In the genomic region with DNA sequence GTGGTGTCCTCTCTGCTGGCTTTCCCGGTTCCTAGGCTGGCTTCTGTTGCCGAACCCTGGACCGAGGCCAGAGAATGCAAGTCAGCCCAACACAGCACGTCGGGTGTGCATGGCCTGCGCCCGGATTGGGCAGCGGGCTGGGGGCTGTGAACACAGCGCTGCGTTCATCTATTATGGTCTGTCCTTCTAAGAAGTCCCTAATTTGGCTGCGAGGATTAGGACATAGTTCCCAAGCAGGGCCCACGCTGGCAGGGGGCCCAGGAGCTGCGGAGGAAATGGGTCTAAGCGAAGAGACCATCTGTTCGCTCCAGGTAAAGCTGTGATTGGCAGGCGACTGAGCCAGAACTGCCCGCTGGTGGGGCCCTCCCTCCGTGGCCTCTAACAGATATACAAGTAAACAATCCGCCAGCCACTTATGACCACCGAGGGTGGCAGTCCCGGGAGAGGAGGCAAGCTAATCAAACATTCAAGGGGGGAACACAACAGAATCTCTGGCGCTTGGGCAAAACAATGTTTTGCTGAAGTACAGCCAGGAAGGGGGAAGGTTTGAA, we compare ENCODE assay signal across 8 cellular contexts. TPM values are rescaled to one million over a fixed set of nuclear protein-coding genes. Genes with fewer than 3 reads are reported as not detected.
DNase-seq lines count a peak whose midpoint lies in the region; ATAC-seq and TF ChIP-seq lines count a peak whose summit lies in the region.

No MANE protein-coding gene starts in this region.

- POLR2A ChIA-PET in activated CD4-positive, alpha-beta T cell treated with anti-CD3 and anti-CD28 coated beads, Interleukin-2, amount 10 ng/mL, durations not matched to agents 7 days and 5 days (lab: Charles Lee): no interaction called here

- no peak for DNase-seq in activated CD4-positive, alpha-beta T cell treated with anti-CD3 and anti-CD28 coated beads, Interleukin-2, amount 10 ng/mL, durations not matched to agents 7 days and 5 days
- no peak for DNase-seq in activated CD4-positive, alpha-beta T cell treated with anti-CD3 and anti-CD28 coated beads for 4 hours
- DNase-seq in SHP77 (lab: John Stamatoyannopoulos, UW): peak; percentile 80 to 87
- DNase-seq in fibroblast of peridontal ligament (ENCODE audit: extremely low read depth): peak; percentile 55
- peak; percentile 29 for DNase-seq in nephron progenitor cell
- no peak for DNase-seq in OCI-M2 (lab: John Stamatoyannopoulos, UW; ENCODE audit: unreplicated experiment)
- DNase-seq in HK-2 (ENCODE audit: unreplicated experiment): no peak

- no peaks in the 10 kb centered on the region for H3K27me3 Mint-ChIP-seq in activated CD4-positive, alpha-beta T cell treated with anti-CD3 and anti-CD28 coated beads, Interleukin-2, amount 10 ng/mL, durations not matched to agents 7 days and 5 days
- H3K27me3 Mint-ChIP-seq in nephron progenitor cell (ENCODE audit: low read depth, poor library complexity): peaks cover 3% of the 10 kb centered on the region

- H3K36me3 Mint-ChIP-seq in activated CD4-positive, alpha-beta T cell treated with anti-CD3 and anti-CD28 coated beads, Interleukin-2, amount 10 ng/mL, durations not matched to agents 7 days and 5 days (ENCODE audit: low read depth): no peaks in the 10 kb centered on the region
- H3K36me3 Mint-ChIP-seq in nephron progenitor cell (ENCODE audit: low read depth): no peaks in the 10 kb centered on the region

- H3K9me3 Mint-ChIP-seq in activated CD4-positive, alpha-beta T cell treated with anti-CD3 and anti-CD28 coated beads, Interleukin-2, amount 10 ng/mL, durations not matched to agents 7 days and 5 days: no peaks in the 10 kb centered on the region
- no peaks in the 10 kb centered on the region for H3K9me3 Mint-ChIP-seq in nephron progenitor cell

- no peak for TF ChIP-seq CTCF in nephron progenitor cell (IDR thresholded peaks at IDR 0.05)

- H3K4me1 Mint-ChIP-seq in activated CD4-positive, alpha-beta T cell treated with anti-CD3 and anti-CD28 coated beads, Interleukin-2, amount 10 ng/mL, durations not matched to agents 7 days and 5 days: peaks cover 25% of the 10 kb centered on the region
- H3K4me1 Mint-ChIP-seq in nephron progenitor cell: peaks cover 34% of the 10 kb centered on the region

- ATAC-seq in GM18511 (IDR thresholded peaks at IDR 0.05; ENCODE audit: unreplicated experiment): no peak

- CTCF ChIA-PET in activated CD4-positive, alpha-beta T cell treated with anti-CD3 and anti-CD28 coated beads, Interleukin-2, amount 10 ng/mL, durations not matched to agents 7 days and 5 days (lab: Charles Lee): interaction anchor here (0.7 to 3.5 kb wide), 6 partner anchors 8 to 161 kb away, joined by 4 to 16 read pairs (median 6); partner anchors contain the start of gene CALR

- no peak overlapping the region for H3K4me3 Mint-ChIP-seq in activated CD4-positive, alpha-beta T cell treated with anti-CD3 and anti-CD28 coated beads, Interleukin-2, amount 10 ng/mL, durations not matched to agents 7 days and 5 days
- H3K4me3 Mint-ChIP-seq in nephron progenitor cell: peak overlapping the region; percentile 6

- peak overlapping the region; percentile 98 for H3K27ac Mint-ChIP-seq in activated CD4-positive, alpha-beta T cell treated with anti-CD3 and anti-CD28 coated beads, Interleukin-2, amount 10 ng/mL, durations not matched to agents 7 days and 5 days
- H3K27ac Mint-ChIP-seq in nephron progenitor cell: peak overlapping the region; percentile 78

RNA-seq across cellular contexts. Expression of gene SYCE2, which starts 6.0 kb away (rescaled TPM):
- total RNA-seq in activated CD4-positive, alpha-beta T cell treated with anti-CD3 and anti-CD28 coated beads, Interleukin-2, amount 10 ng/mL, durations not matched to agents 7 days and 5 days: 1 to 10 TPM; 3.2 to 4.5 TPM

RNA-seq across cellular contexts. Expression of gene FARSA, which starts 20.4 kb away (rescaled TPM):
- 10 to 100 TPM; 85.7 to 90.6 TPM for total RNA-seq in activated CD4-positive, alpha-beta T cell treated with anti-CD3 and anti-CD28 coated beads, Interleukin-2, amount 10 ng/mL, durations not matched to agents 7 days and 5 days

RNA-seq across cellular contexts. Expression of gene GCDH, which starts 22.1 kb away (rescaled TPM):
- total RNA-seq in activated CD4-positive, alpha-beta T cell treated with anti-CD3 and anti-CD28 coated beads, Interleukin-2, amount 10 ng/mL, durations not matched to agents 7 days and 5 days: 10 to 100 TPM; 35.4 to 41.7 TPM

RNA-seq across cellular contexts. Expression of gene CALR, which starts 25.3 kb away (rescaled TPM):
- 100 to 1,000 TPM; 726 to 779 TPM for total RNA-seq in activated CD4-positive, alpha-beta T cell treated with anti-CD3 and anti-CD28 coated beads, Interleukin-2, amount 10 ng/mL, durations not matched to agents 7 days and 5 days

RNA-seq across cellular contexts. Expression of gene KLF1, which starts 26.1 kb away (rescaled TPM):
- total RNA-seq in activated CD4-positive, alpha-beta T cell treated with anti-CD3 and anti-CD28 coated beads, Interleukin-2, amount 10 ng/mL, durations not matched to agents 7 days and 5 days: under 1 TPM in 1 of 2 experiments, not detected in 1; 0.20 TPM

Comparison
In these comparisons a context has a peak if more than half of its experiments do, and no peak if none do; other contexts are left out.
1. DNase-seq: peak in SHP77 (2 of 2), fibroblast of peridontal ligament (single experiment) and nephron progenitor cell (single experiment); none in activated CD4-positive, alpha-beta T cell treated with anti-CD3 and anti-CD28 coated beads, Interleukin-2, amount 10 ng/mL, durations not matched to agents 7 days and 5 days (single experiment), activated CD4-positive, alpha-beta T cell treated with anti-CD3 and anti-CD28 coated beads for 4 hours (0 of 2), OCI-M2 (single experiment) and HK-2 (single experiment).